37 cellular contexts compared by ENCODE assay signal in genomic region chr13:89497658-89498057, GRCh38.
"Had no signal": no experiment of that assay in that cellular context is flagged by ENCODE, and none has a peak within 500 bp of the region (broad histone marks: within the 10 kb centered on the region; RNA-seq: fewer than 3 reads in every experiment).

No MANE protein-coding gene starts in this region.

- H3K9me3 Mint-ChIP-seq: activated CD4-positive, alpha-beta T cell treated with anti-CD3 and anti-CD28 coated beads, Interleukin-2, amount 10 ng/mL, durations not matched to agents 24 days and 14 days; T-helper 1 cell treated with Interleukin-12 subunit alpha and Interleukin-12 subunit beta and Interleukin-4 antibody, amounts not matched to agents 30 μg/mL and 1 μg/mL, for 36 hours had no signal

- H3K4me1 ChIP-seq: adrenal gland had no signal

- DNase-seq: activated B cell treated with CpG ODN at 0.5 μM for 24 hours; activated CD4-positive, alpha-beta memory T cell treated with anti-CD3 and anti-CD28 coated beads for 36 hours; activated CD4-positive, alpha-beta T cell treated with anti-CD3 and anti-CD28 coated beads for 4 hours; activated CD4-positive, alpha-beta T cell treated with anti-CD3 and anti-CD28 coated beads, Interleukin-2, amount 10 ng/mL, durations not matched to agents 24 days and 14 days; activated CD4-positive, alpha-beta T cell treated with anti-CD3 and anti-CD28 coated beads, Interleukin-2, amount 50 U/mL, for 1 hour; activated CD4-positive, alpha-beta T cell treated with anti-CD3 and anti-CD28 coated beads, Interleukin-2, amount 50 U/mL, for 4 hours; activated CD4-positive, CD25-positive, alpha-beta regulatory T cell treated with anti-CD3 and anti-CD28 coated beads, Interleukin-2, amount 50 U/mL, for 72 hours; activated CD8-positive, alpha-beta memory T cell treated with anti-CD3 and anti-CD28 coated beads, Interleukin-2, amount 50 U/mL, for 4 hours; activated CD8-positive, alpha-beta T cell treated with anti-CD3 and anti-CD28 coated beads for 36 hours; activated effector memory CD4-positive, alpha-beta T cell treated with anti-CD3 and anti-CD28 coated beads, Interleukin-2, amount 50 U/mL, for 16 hours; activated gamma-delta T cell treated with Interleukin-2 at 50 U/mL for 16 hours; activated naive CD4-positive, alpha-beta T cell; activated naive CD4-positive, alpha-beta T cell treated with anti-CD3 and anti-CD28 coated beads for 36 hours; activated naive CD4-positive, alpha-beta T cell treated with anti-CD3 and anti-CD28 coated beads, Interleukin-2, amount 50 U/mL, for 16 hours; activated naive CD8-positive, alpha-beta T cell treated with anti-CD3 and anti-CD28 coated beads for 36 hours; activated T-cell treated with anti-CD3 and anti-CD28 coated beads for 4 hours; activated T-cell treated with anti-CD3 and anti-CD28 coated beads, Interleukin-2, amount 50 U/mL, for 1 hour; activated T-cell treated with anti-CD3 and anti-CD28 coated beads, Interleukin-2, amount 50 U/mL, for 4 hours; activated T-cell treated with anti-CD3 and anti-CD28 coated beads, Interleukin-2, amount 50 U/mL, for 72 hours; adrenal gland; aorta; caudate nucleus; cerebellar nuclear complex; T-helper 1 cell; T-helper 2 cell; T-helper 9 cell had no signal

- H3K4me1 Mint-ChIP-seq: activated B cell treated with CpG ODN at 0.5 μM for 24 hours; activated CD4-positive, alpha-beta T cell treated with anti-CD3 and anti-CD28 coated beads, Interleukin-2, amount 10 ng/mL, durations not matched to agents 24 days and 14 days; activated naive CD8-positive, alpha-beta T cell treated with anti-CD3 and anti-CD28 coated beads for 36 hours; activated T-helper 17 cell treated with anti-CD3 and anti-CD28 coated beads, Interleukin-2, amount 50 U/mL, for 72 hours; brain; central memory CD8-positive, alpha-beta T cell had no signal

- H3K9me3 ChIP-seq: adrenal gland had no signal

- FAIRE-seq: bronchial epithelial cell, TTC549 had no signal

- H3K27me3 Mint-ChIP-seq: activated B cell treated with CpG ODN at 0.5 μM for 24 hours; activated CD4-positive, alpha-beta memory T cell treated with anti-CD3 and anti-CD28 coated beads for 36 hours; activated CD4-positive, alpha-beta T cell treated with anti-CD3 and anti-CD28 coated beads, Interleukin-2, amount 10 ng/mL, durations not matched to agents 24 days and 14 days; activated CD8-positive, alpha-beta T cell treated with anti-CD3 and anti-CD28 coated beads for 36 hours; activated naive CD8-positive, alpha-beta T cell treated with anti-CD3 and anti-CD28 coated beads for 36 hours; activated T-helper 17 cell treated with anti-CD3 and anti-CD28 coated beads, Interleukin-2, amount 50 U/mL, for 72 hours; brain; central memory CD8-positive, alpha-beta T cell had no signal

- H3K27ac ChIP-seq: adrenal gland, cardiac muscle cell, VCaP had no signal

- H3K27me3 ChIP-seq: adrenal gland, cardiac muscle cell had no signal

- ATAC-seq: activated CD8-positive, alpha-beta T cell treated with anti-CD3 and anti-CD28 coated beads for 36 hours; activated naive CD4-positive, alpha-beta T cell treated with anti-CD3 and anti-CD28 coated beads, Interleukin-2, amount 50 U/mL, for 72 hours; activated T-cell treated with anti-CD3 and anti-CD28 coated beads, Interleukin-2, amount 50 U/mL, for 4 hours; activated T-cell treated with anti-CD3 and anti-CD28 coated beads, Interleukin-2, amount 50 U/mL, for 72 hours; activated T-helper 17 cell treated with anti-CD3 and anti-CD28 coated beads, Interleukin-2, amount 50 U/mL, for 72 hours had no signal

- H3K36me3 Mint-ChIP-seq: activated CD4-positive, alpha-beta memory T cell treated with anti-CD3 and anti-CD28 coated beads for 36 hours; activated naive CD8-positive, alpha-beta T cell treated with anti-CD3 and anti-CD28 coated beads for 36 hours; brain had no signal

- H3K27ac Mint-ChIP-seq: activated B cell treated with CpG ODN at 0.5 μM for 24 hours; activated CD4-positive, alpha-beta memory T cell treated with anti-CD3 and anti-CD28 coated beads for 36 hours; activated CD4-positive, alpha-beta T cell treated with anti-CD3 and anti-CD28 coated beads, Interleukin-2, amount 10 ng/mL, durations not matched to agents 24 days and 14 days; activated CD8-positive, alpha-beta T cell treated with anti-CD3 and anti-CD28 coated beads for 36 hours; activated naive CD4-positive, alpha-beta T cell treated with anti-CD3 and anti-CD28 coated beads for 36 hours; activated naive CD4-positive, alpha-beta T cell treated with anti-CD3 and anti-CD28 coated beads, Interleukin-2, amount 50 U/mL, for 72 hours; activated naive CD8-positive, alpha-beta T cell treated with anti-CD3 and anti-CD28 coated beads for 36 hours; activated T-cell treated with anti-CD3 and anti-CD28 coated beads, Interleukin-2, amount 50 U/mL, for 72 hours; activated T-helper 1 cell treated with anti-CD3 and anti-CD28 coated beads, Interleukin-12 subunit alpha, Interleukin-12 subunit beta, Interleukin-2, Interleukin-4 antibody, amounts not matched to agents 30 ng/mL and 10 ng/mL and 1 ng/mL, durations not matched to agents 14 hours and 24 hours and 36 hours; activated T-helper 17 cell treated with anti-CD3 and anti-CD28 coated beads, Interleukin-2, amount 50 U/mL, for 72 hours; brain; T-helper 1 cell treated with Interleukin-12 subunit alpha and Interleukin-12 subunit beta and Interleukin-4 antibody, amounts not matched to agents 30 μg/mL and 1 μg/mL, for 36 hours; T-helper 2 cell treated with Interferon-gamma antibody and Interleukin-4, amounts not matched to agents 5 μg/mL and 100 μg/mL, for 36 hours had no signal

- H3K4me3 ChIP-seq: adrenal gland, cardiac muscle cell had no signal

- H3K36me3 ChIP-seq: adrenal gland, cardiac muscle cell had no signal

- H3K4me3 Mint-ChIP-seq: activated B cell treated with CpG ODN at 0.5 μM for 24 hours; activated CD4-positive, alpha-beta memory T cell treated with anti-CD3 and anti-CD28 coated beads for 36 hours; activated CD4-positive, alpha-beta T cell treated with anti-CD3 and anti-CD28 coated beads, Interleukin-2, amount 10 ng/mL, durations not matched to agents 24 days and 14 days; activated CD8-positive, alpha-beta T cell treated with anti-CD3 and anti-CD28 coated beads for 36 hours; activated naive CD4-positive, alpha-beta T cell treated with anti-CD3 and anti-CD28 coated beads for 36 hours; activated naive CD8-positive, alpha-beta T cell treated with anti-CD3 and anti-CD28 coated beads for 36 hours; activated T-cell treated with anti-CD3 and anti-CD28 coated beads, Interleukin-2, amount 50 U/mL, for 4 hours; activated T-cell treated with anti-CD3 and anti-CD28 coated beads, Interleukin-2, amount 50 U/mL, for 72 hours; activated T-helper 1 cell treated with anti-CD3 and anti-CD28 coated beads, Interleukin-12 subunit alpha, Interleukin-12 subunit beta, Interleukin-2, Interleukin-4 antibody, amounts not matched to agents 30 ng/mL and 10 ng/mL and 1 ng/mL, durations not matched to agents 14 hours and 24 hours and 36 hours; activated T-helper 17 cell treated with anti-CD3 and anti-CD28 coated beads, Interleukin-2, amount 50 U/mL, for 72 hours; brain; central memory CD8-positive, alpha-beta T cell; T-helper 1 cell treated with Interleukin-12 subunit alpha and Interleukin-12 subunit beta and Interleukin-4 antibody, amounts not matched to agents 30 μg/mL and 1 μg/mL, for 36 hours; T-helper 2 cell treated with Interferon-gamma antibody and Interleukin-4, amounts not matched to agents 5 μg/mL and 100 μg/mL, for 36 hours had no signal
